Comparison of ENCODE assay signal across 7 cellular contexts in genomic region chr6:4647414-4648365, GRCh38.
A peak's percentile ranks its signal among the peaks of the same experiment; 100 is the strongest.
DNase-seq lines count a peak whose midpoint lies in the region; ATAC-seq and TF ChIP-seq lines count a peak whose summit lies in the region.

No MANE protein-coding gene starts in this region.

- peak overlapping the region; percentile 33 to 54 for H3K4me3 ChIP-seq in foreskin fibroblast (ENCODE audit: low read depth in 1 of 2, low read length in 2 of 2)
- peak overlapping the region in 3 of 4 donors; percentile 18 to 42 (median 34) for H3K4me3 ChIP-seq in upper lobe of left lung

- peaks cover 13 to 44% (median 21%) of the 10 kb centered on the region in 5 donors for H3K27me3 Mint-ChIP-seq in naive thymus-derived CD8-positive, alpha-beta T cell

- H3K4me1 Mint-ChIP-seq in naive thymus-derived CD8-positive, alpha-beta T cell, result peaks cover 5 to 11% (median 8%) of the 10 kb centered on the region in 4 donors

- H3K4me1 ChIP-seq in upper lobe of left lung, result peaks cover 7 to 10% (median 8%) of the 10 kb centered on the region in 4 donors

- ATAC-seq in naive thymus-derived CD8-positive, alpha-beta T cell, result peak in 1 of 2 donors; percentile 33
- ATAC-seq in upper lobe of left lung (ENCODE audit: low FRiP score in 2 of 2), result peak; percentile 80 to 85

- peak in 1 of 4 donors; percentile 43 for TF ChIP-seq POLR2A in upper lobe of left lung (IDR thresholded peaks at IDR 0.05)

- H3K9me3 ChIP-seq in upper lobe of left lung, result peaks cover 0 to 4% (median 0%) of the 10 kb centered on the region in 4 donors

- peaks cover 0 to 12% (median 4%) of the 10 kb centered on the region in 9 donors for H3K9me3 Mint-ChIP-seq in naive thymus-derived CD8-positive, alpha-beta T cell

- peak overlapping the region; percentile 41 to 79 (median 72) for H3K4me3 Mint-ChIP-seq in naive thymus-derived CD8-positive, alpha-beta T cell

- peak overlapping the region in 1 of 4 donors; percentile 37 for H3K27ac ChIP-seq in upper lobe of left lung

- H3K27me3 ChIP-seq in upper lobe of left lung, result no peaks in the 10 kb centered on the region

- WGBS in upper lobe of left lung, 2 donors, result 21% methylated on average over 22 of the region's 22 CpGs

- peak in 1 of 4 donors; percentile 77 for TF ChIP-seq EP300 in upper lobe of left lung (IDR thresholded peaks at IDR 0.05)

- TF ChIP-seq CTCF in foreskin fibroblast (IDR thresholded peaks at IDR 0.05; ENCODE audit: low read depth, low read length), result no peak
- TF ChIP-seq CTCF in upper lobe of left lung (IDR thresholded peaks at IDR 0.05), result no peak

- peak; percentile 20 for DNase-seq in G401 (ENCODE audit: low spot score)
- DNase-seq in NCI-H2029 treated with DMSO at 0.1 percent for 48 hours (lab: John Stamatoyannopoulos, UW), result peak; percentile 80
- peak; percentile 36 to 44 for DNase-seq in activated T-cell treated with anti-CD3 and anti-CD28 coated beads, Interleukin-2, amount 50 U/mL, for 48 hours
- peak; percentile 26 to 63 for DNase-seq in foreskin fibroblast
- peak in 2 of 10 donors; percentile 2 to 3 for DNase-seq in naive thymus-derived CD8-positive, alpha-beta T cell
- peak; percentile 77 to 82 for DNase-seq in upper lobe of left lung
- DNase-seq in GM19240 (ENCODE audit: insufficient read length, low spot score), result no peak

- in situ Hi-C loops in G401 (cut with HindIII; ENCODE audit: low sequenced_read_pairs), result no loop called here

- H3K36me3 ChIP-seq in upper lobe of left lung, result no peaks in the 10 kb centered on the region

- no peaks in the 10 kb centered on the region for H3K36me3 Mint-ChIP-seq in naive thymus-derived CD8-positive, alpha-beta T cell

- peak overlapping the region in 4 of 10 donors; percentile 10 to 95 (median 66) for H3K27ac Mint-ChIP-seq in naive thymus-derived CD8-positive, alpha-beta T cell

- POLR2A ChIA-PET in naive thymus-derived CD8-positive, alpha-beta T cell (lab: Charles Lee), result no interaction called here
